In genomic region chr6:100172322-100172713, GRCh38 we compare ENCODE assay signal across 23 cellular contexts.
"Had no signal": no experiment of that assay in that cellular context is flagged by ENCODE, and none has a peak within 500 bp of the region (broad histone marks: within the 10 kb centered on the region; RNA-seq: fewer than 3 reads in every experiment).

No MANE protein-coding gene starts in this region.

- H3K9me3 Mint-ChIP-seq: activated naive CD4-positive, alpha-beta T cell treated with anti-CD3 and anti-CD28 coated beads, Interleukin-2, amount 10 ng/mL, durations not matched to agents 7 days and 5 days; activated T-cell treated with anti-CD3 and anti-CD28 coated beads, Interleukin-2, amount 50 U/mL, for 72 hours; dendritic cell treated with granulocyte-macrophage colony-stimulating factor and Interleukin-4, amounts not matched to agents 40 ng/mL and 50 ng/mL, for 4 days; nephron; stimulated activated naive CD8-positive, alpha-beta T cell treated with anti-CD3 and anti-CD28 coated beads, Interleukin-15, Interleukin-2, amounts not matched to agents 100 ng/mL and 50 ng/mL, for 24 hours had no signal

- H3K27ac Mint-ChIP-seq: activated naive CD4-positive, alpha-beta T cell treated with anti-CD3 and anti-CD28 coated beads, Interleukin-2, amount 10 ng/mL, durations not matched to agents 7 days and 5 days; activated T-cell treated with anti-CD3 and anti-CD28 coated beads, Interleukin-2, amount 50 U/mL, for 72 hours; dendritic cell treated with granulocyte-macrophage colony-stimulating factor and Interleukin-4, amounts not matched to agents 40 ng/mL and 50 ng/mL, for 4 days; nephron; stimulated activated naive CD8-positive, alpha-beta T cell treated with anti-CD3 and anti-CD28 coated beads, Interleukin-15, Interleukin-2, amounts not matched to agents 100 ng/mL and 50 ng/mL, for 24 hours had no signal

- H3K27ac ChIP-seq: body of pancreas, foreskin keratinocyte, left lung, neutrophil, pancreas, psoas muscle, right atrium auricular region, tibial artery, WERI-Rb-1 had no signal

- H3K4me3 ChIP-seq: body of pancreas, left lung, lung, pancreas, psoas muscle, right atrium auricular region, tibial artery had no signal

- H3K4me3 Mint-ChIP-seq: activated naive CD4-positive, alpha-beta T cell treated with anti-CD3 and anti-CD28 coated beads, Interleukin-2, amount 10 ng/mL, durations not matched to agents 7 days and 5 days; dendritic cell treated with granulocyte-macrophage colony-stimulating factor and Interleukin-4, amounts not matched to agents 40 ng/mL and 50 ng/mL, for 4 days; nephron; stimulated activated naive CD8-positive, alpha-beta T cell treated with anti-CD3 and anti-CD28 coated beads, Interleukin-15, Interleukin-2, amounts not matched to agents 100 ng/mL and 50 ng/mL, for 24 hours had no signal

- H3K27me3 ChIP-seq: body of pancreas, left lung, neutrophil, pancreas, right atrium auricular region, tibial artery had no signal

- DNase-seq: activated CD4-positive, alpha-beta T cell treated with anti-CD3 and anti-CD28 coated beads for 1 hour; activated effector memory CD4-positive, alpha-beta T cell treated with anti-CD3 and anti-CD28 coated beads, Interleukin-2, amount 50 U/mL, for 16 hours; activated naive CD4-positive, alpha-beta T cell treated with anti-CD3 and anti-CD28 coated beads, Interleukin-2, amount 10 ng/mL, durations not matched to agents 7 days and 5 days; body of pancreas; caudate nucleus; effector CD8-positive, alpha-beta T cell; kidney glomerular epithelial cell; left lung; pancreas; psoas muscle; stimulated activated CD4-positive, alpha-beta T cell treated with anti-CD3 and anti-CD28 coated beads, Interleukin-12 subunit alpha, Interleukin-12 subunit beta, amount 100 ng/mL, for 4 hours; stimulated activated CD4-positive, alpha-beta T cell treated with anti-CD3 and anti-CD28 coated beads, Interleukin-4, amount 100 ng/mL, for 4 hours; tibial artery; WERI-Rb-1 had no signal

- H3K4me1 Mint-ChIP-seq: activated naive CD4-positive, alpha-beta T cell treated with anti-CD3 and anti-CD28 coated beads, Interleukin-2, amount 10 ng/mL, durations not matched to agents 7 days and 5 days had no signal

- H3K27me3 Mint-ChIP-seq: activated naive CD4-positive, alpha-beta T cell treated with anti-CD3 and anti-CD28 coated beads, Interleukin-2, amount 10 ng/mL, durations not matched to agents 7 days and 5 days; dendritic cell treated with granulocyte-macrophage colony-stimulating factor and Interleukin-4, amounts not matched to agents 40 ng/mL and 50 ng/mL, for 4 days; stimulated activated naive CD8-positive, alpha-beta T cell treated with anti-CD3 and anti-CD28 coated beads, Interleukin-15, Interleukin-2, amounts not matched to agents 100 ng/mL and 50 ng/mL, for 24 hours had no signal

- ATAC-seq: body of pancreas, left lung, pancreas had no signal

- H3K4me1 ChIP-seq: foreskin keratinocyte had no signal

- H3K36me3 ChIP-seq: left lung, neutrophil, pancreas, right atrium auricular region, tibial artery, WERI-Rb-1 had no signal

- H3K36me3 Mint-ChIP-seq: activated naive CD4-positive, alpha-beta T cell treated with anti-CD3 and anti-CD28 coated beads, Interleukin-2, amount 10 ng/mL, durations not matched to agents 7 days and 5 days had no signal

- FAIRE-seq: pancreas, TTC549 had no signal

- H3K9me3 ChIP-seq: body of pancreas, left lung, neutrophil, pancreas, psoas muscle, right atrium auricular region, tibial artery had no signal
